ENCODE assay signal across 22 cellular contexts in the genomic region with DNA sequence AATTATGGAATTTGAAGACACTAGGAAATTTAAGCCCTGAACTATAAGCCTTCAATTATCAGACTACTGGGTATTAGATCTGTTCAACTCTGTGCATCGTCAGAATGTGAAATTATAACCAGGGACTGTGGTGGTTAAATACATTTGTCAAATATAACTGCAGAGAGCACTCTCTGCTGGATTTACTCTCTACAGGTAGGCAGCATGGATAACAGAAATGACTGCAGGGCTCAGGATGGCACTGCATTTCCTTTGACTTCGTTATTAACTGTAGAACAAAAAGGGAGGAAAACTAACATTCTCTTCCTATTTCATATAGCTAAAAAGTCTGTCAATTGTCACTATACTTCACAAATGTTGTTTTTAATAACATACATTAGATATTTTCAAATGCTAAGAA.
DNase-seq lines count a peak whose midpoint lies in the region; ATAC-seq, FAIRE-seq and TF ChIP-seq lines count a peak whose summit lies in the region.
"Had no signal": no experiment of that assay in that cellular context is flagged by ENCODE, and none has a peak within 500 bp of the region (broad histone marks: within the 10 kb centered on the region; RNA-seq: fewer than 3 reads in every experiment).

No MANE protein-coding gene starts in this region.

- no peak overlapping the region for H2BK15ac ChIP-seq in mesendoderm (replicated peaks; ENCODE audit: low read depth)

- H3K36me3 ChIP-seq in neural cell (ENCODE audit: insufficient read depth, low read length) (no peaks in the 10 kb centered on the region), mesendoderm (ENCODE audit: control insufficient read depth, insufficient read depth, low read length) (no peaks in the 10 kb centered on the region)
- H3K36me3 ChIP-seq: BE2C; BLaER1 treated with 17β-estradiol and CSF1 and Interleukin-3, amounts not matched to agents 10 nM and 100 nM; HAP-1 had no signal

- no peaks in the 10 kb centered on the region for H3K36me3 Mint-ChIP-seq in activated naive CD4-positive, alpha-beta T cell treated with anti-CD3 and anti-CD28 coated beads, Interleukin-2, amount 50 U/mL, for 72 hours
- H3K36me3 Mint-ChIP-seq: CD14-positive monocyte; CD8-positive, alpha-beta memory T cell had no signal

- H4K8ac ChIP-seq in mesendoderm (ENCODE audit: low read depth, low read length), result no peak overlapping the region

- no peak for ATAC-seq in activated naive CD4-positive, alpha-beta T cell treated with anti-CD3 and anti-CD28 coated beads, Interleukin-2, amount 50 U/mL, for 72 hours
- ATAC-seq: A549 had no signal

- H3K4me2 ChIP-seq in neural cell (ENCODE audit: low read length) (peak overlapping the region; percentile 19), mesendoderm (ENCODE audit: low read length) (no peak overlapping the region)
- H3K4me2 ChIP-seq: A549; BLaER1 treated with 17β-estradiol and CSF1 and Interleukin-3, amounts not matched to agents 10 nM and 100 nM had no signal

- H3K9ac ChIP-seq in neural cell (ENCODE audit: low read length) (no peak overlapping the region), mesendoderm (ENCODE audit: low read length) (no peak overlapping the region)
- H3K9ac ChIP-seq: BLaER1 treated with 17β-estradiol and CSF1 and Interleukin-3, amounts not matched to agents 10 nM and 100 nM had no signal

- no peak overlapping the region for H3K23ac ChIP-seq in mesendoderm (ENCODE audit: low read length)

- H3K4me3 ChIP-seq in neural cell (ENCODE audit: low read length) (no peak overlapping the region), mesendoderm (ENCODE audit: low read length) (no peak overlapping the region)
- H3K4me3 ChIP-seq: A549; BLaER1 treated with 17β-estradiol and CSF1 and Interleukin-3, amounts not matched to agents 10 nM and 100 nM; HAP-1 had no signal

- peak; percentile 72 for FAIRE-seq in D721Med (lab: Jason Lieb, UNC)
- FAIRE-seq: A549, GM12892, H54 had no signal

- no peak overlapping the region for H2AK5ac ChIP-seq in mesendoderm (ENCODE audit: low read length)

- H3F3A ChIP-seq in neural cell (ENCODE audit: insufficient read depth, low read length, poor library complexity, severe bottlenecking), result no peaks in the 10 kb centered on the region

- TF ChIP-seq EP300 in neural cell (conservative IDR thresholded peaks at IDR 0.05; ENCODE audit: poor library complexity, severe bottlenecking), result no peak

- no CpG with 5 or more reads among the region's 2 CpGs for WGBS in mesendoderm (ENCODE audit: extremely low coverage, insufficient coverage, low lambda C conversion rate)

- DNase-seq in D721Med (ENCODE audit: insufficient read length, low spot score) (no peak), NCI-H69 (lab: John Stamatoyannopoulos, UW) (peak; percentile 43), mesendoderm (no peak), NCI-H187 (lab: John Stamatoyannopoulos, UW) (no peak)
- DNase-seq in activated naive CD4-positive, alpha-beta T cell treated with anti-CD3 and anti-CD28 coated beads, Interleukin-2, amount 50 U/mL, for 72 hours (ENCODE audit: low spot score in 2 of 2), result no peak
- DNase-seq: 8988T; ACHN; AML-193; BE2C; CD4-positive, alpha-beta T cell; CD8-positive, alpha-beta memory T cell; DMS53; DMS79 treated with DMSO at 0.1 percent for 48 hours; GOT3; HFFc6 had no signal

- H3K79me1 ChIP-seq in mesendoderm (ENCODE audit: low read length), result no peaks in the 10 kb centered on the region

- TF ChIP-seq CTCF in D721Med (IDR thresholded peaks at IDR 0.05; ENCODE audit: insufficient read depth, missing control alignments) (peak; percentile 1), neural cell (IDR thresholded peaks at IDR 0.05; ENCODE audit: poor library complexity, severe bottlenecking) (peak; percentile 43)

- H3K9me3 ChIP-seq in neural cell (ENCODE audit: low read length), result no peaks in the 10 kb centered on the region
- H3K9me3 ChIP-seq: A549, BE2C, HAP-1 had no signal

- H3K27ac Mint-ChIP-seq in activated naive CD4-positive, alpha-beta T cell treated with anti-CD3 and anti-CD28 coated beads, Interleukin-2, amount 50 U/mL, for 72 hours, result no peak overlapping the region
- H3K27ac Mint-ChIP-seq: CD14-positive monocyte; CD4-positive, alpha-beta T cell; CD8-positive, alpha-beta memory T cell; HFFc6 had no signal

- H3K18ac ChIP-seq in mesendoderm (ENCODE audit: low read length), result no peak overlapping the region

- no peaks in the 10 kb centered on the region for H3K9me2 ChIP-seq in neural cell (ENCODE audit: insufficient read depth, low read length)

- H3K27ac ChIP-seq in neural cell (ENCODE audit: low read length) (no peak overlapping the region), mesendoderm (ENCODE audit: low read depth, low read length) (no peak overlapping the region)
- H3K27ac ChIP-seq: A549; BLaER1 treated with 17β-estradiol and CSF1 and Interleukin-3, amounts not matched to agents 10 nM and 100 nM had no signal

- H3K27me3 ChIP-seq in neural cell (ENCODE audit: insufficient read depth, low read depth, low read length) (no peaks in the 10 kb centered on the region), mesendoderm (ENCODE audit: insufficient read depth, low read length, poor library complexity) (no peaks in the 10 kb centered on the region)
- H3K27me3 ChIP-seq: BE2C; BLaER1 treated with 17β-estradiol and CSF1 and Interleukin-3, amounts not matched to agents 10 nM and 100 nM had no signal

- peak; percentile 53 for TF ChIP-seq RAD21 in neural cell (conservative IDR thresholded peaks at IDR 0.05)

- no peak overlapping the region for H2AFZ ChIP-seq in neural cell (ENCODE audit: low read depth, low read length)

- no peaks in the 10 kb centered on the region for H3K9me3 Mint-ChIP-seq in activated naive CD4-positive, alpha-beta T cell treated with anti-CD3 and anti-CD28 coated beads, Interleukin-2, amount 50 U/mL, for 72 hours
- H3K9me3 Mint-ChIP-seq: CD4-positive, alpha-beta T cell; CD8-positive, alpha-beta memory T cell had no signal

- no peak overlapping the region for H2BK5ac ChIP-seq in mesendoderm (ENCODE audit: low read length)

- no peaks in the 10 kb centered on the region for H4K20me1 ChIP-seq in neural cell (ENCODE audit: insufficient read depth)
- H4K20me1 ChIP-seq: BLaER1 treated with 17β-estradiol and CSF1 and Interleukin-3, amounts not matched to agents 10 nM and 100 nM had no signal

- no peak overlapping the region for H3K56ac ChIP-seq in mesendoderm (ENCODE audit: low read length)

- no peaks in the 10 kb centered on the region for H3K79me2 ChIP-seq in neural cell (replicated peaks; ENCODE audit: insufficient read depth, low read length)
- H3K79me2 ChIP-seq in mesendoderm (ENCODE audit: control insufficient read depth, insufficient read depth, low read length), result no peaks in the 10 kb centered on the region

- no peak overlapping the region for H2BK120ac ChIP-seq in mesendoderm (ENCODE audit: low read depth, low read length)

- H3K4ac ChIP-seq in mesendoderm (ENCODE audit: low read depth, low read length), result no peak overlapping the region

- no peak overlapping the region for H4K5ac ChIP-seq in mesendoderm (ENCODE audit: low read length)

- no peaks in the 10 kb centered on the region for H3K4me1 ChIP-seq in mesendoderm (ENCODE audit: control insufficient read depth, low read depth, low read length)
- H3K4me1 ChIP-seq: A549, BE2C, HAP-1 had no signal

TF ChIP-seq in neural cell, 6 proteins besides CTCF, POLR2A, EP300 and RAD21:
- TF ChIP-seq SMC3 (conservative IDR thresholded peaks at IDR 0.05; ENCODE audit: poor library complexity) (peak; percentile 47), MXI1 (conservative IDR thresholded peaks at IDR 0.05; ENCODE audit: poor library complexity, severe bottlenecking) (no peak)
